In the genomic region with DNA sequence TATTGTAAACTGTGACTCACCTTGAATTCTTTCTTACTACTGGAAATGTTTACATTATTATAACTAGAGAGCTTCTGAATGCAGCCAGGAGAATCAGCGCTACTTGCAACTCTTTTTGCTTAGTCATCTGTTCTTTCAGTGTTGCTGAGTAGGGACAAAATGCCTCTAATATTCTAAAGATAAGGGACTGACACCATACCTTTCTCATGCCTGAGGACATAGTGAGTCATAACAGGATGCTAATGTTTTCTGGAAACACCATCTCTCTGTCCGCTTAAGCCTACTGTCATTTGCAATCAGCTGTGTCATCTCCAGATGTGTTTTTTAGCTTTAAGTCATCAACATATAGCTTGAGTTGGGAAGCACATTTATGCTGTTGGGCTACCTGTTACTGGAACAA, we compare ENCODE assay signal across 9 cellular contexts.
A peak's percentile ranks its signal among the peaks of the same experiment; 100 is the strongest.
DNase-seq lines count a peak whose midpoint lies in the region; ATAC-seq and TF ChIP-seq lines count a peak whose summit lies in the region.
"Had no signal": no experiment of that assay in that cellular context is flagged by ENCODE, and none has a peak within 500 bp of the region (broad histone marks: within the 10 kb centered on the region; RNA-seq: fewer than 3 reads in every experiment).

No MANE protein-coding gene starts in this region.

- in situ Hi-C loops in KBM-7 (cut with MboI; ENCODE audit: low pct_unique_long_range_greater_than_20kb, low sequenced_read_pairs) = no loop called here

- H3K36me3 Mint-ChIP-seq in chondrocyte (ENCODE audit: low read depth) (no peaks in the 10 kb centered on the region), Calu3 (ENCODE audit: insufficient read depth, unreplicated experiment) (no peaks in the 10 kb centered on the region)

- no peak overlapping the region for H3K4me3 ChIP-seq in cardiac fibroblast (replicated peaks in 1 of 2; ENCODE audit: low read depth in 2 of 2, low read length in 2 of 2)

- H3K27ac Mint-ChIP-seq in chondrocyte (ENCODE audit: unreplicated experiment) = no peak overlapping the region
- H3K27ac Mint-ChIP-seq in Calu3 (ENCODE audit: unreplicated experiment) = no peak overlapping the region

- H3K27me3 Mint-ChIP-seq in chondrocyte (ENCODE audit: low read depth) (peaks cover 8% of the 10 kb centered on the region), Calu3 (ENCODE audit: unreplicated experiment) (no peaks in the 10 kb centered on the region)

- CTCF ChIA-PET in Calu3 (lab: Charles Lee) = interaction anchor here (0.6 to 1.2 kb wide), 2 partner anchors 80 to 1207 kb away, joined by 3 to 4 read pairs; no protein-coding TSS in a partner anchor

- no peak for TF ChIP-seq CTCF in cardiac fibroblast (IDR thresholded peaks at IDR 0.05; ENCODE audit: low read depth, low read length)
- TF ChIP-seq CTCF in chondrocyte (IDR thresholded peaks at IDR 0.05) = no peak
- no peak for TF ChIP-seq CTCF in Calu3 (IDR thresholded peaks at IDR 0.05; ENCODE audit: unreplicated experiment)

- no TSS peak for BruUV-seq in Calu3 (replicated peaks; lab: Mats Ljungman, UMichigan)

- H3K9me3 Mint-ChIP-seq in chondrocyte (ENCODE audit: low read depth) = no peaks in the 10 kb centered on the region
- no peaks in the 10 kb centered on the region for H3K9me3 Mint-ChIP-seq in Calu3 (ENCODE audit: low read depth, unreplicated experiment)

- ATAC-seq in GM21423 (IDR thresholded peaks at IDR 0.05; ENCODE audit: unreplicated experiment) (peak; percentile 80), HG03342 (IDR thresholded peaks at IDR 0.05; ENCODE audit: unreplicated experiment) (peak; percentile 86)

- DNase-seq in GM04504 (ENCODE audit: low read depth) (peak; percentile 6), cardiac fibroblast (ENCODE audit: low read depth in 2 of 2) (peak; percentile 60 to 73), NCI-H2171 treated with DMSO at 0.1 percent for 48 hours (lab: John Stamatoyannopoulos, UW) (no peak), chondrocyte (ENCODE audit: low spot score) (no peak), KBM-7 (no peak), Calu3 (no peak)
- DNase-seq: NCI-H1694 treated with DMSO at 0.1 percent for 48 hours had no signal

- peaks cover 7% of the 10 kb centered on the region for H3K4me1 Mint-ChIP-seq in chondrocyte (ENCODE audit: low read depth)
- peaks cover 17% of the 10 kb centered on the region for H3K4me1 Mint-ChIP-seq in Calu3 (ENCODE audit: low read depth, unreplicated experiment)

- intact Hi-C loops in Calu3 (cut with micrococcal nuclease; ENCODE audit: unreplicated experiment) = no loop called here

- no peak overlapping the region for H3K4me3 Mint-ChIP-seq in chondrocyte (ENCODE audit: unreplicated experiment)
- H3K4me3 Mint-ChIP-seq in Calu3 (ENCODE audit: low read depth, unreplicated experiment) = no peak overlapping the region

Comparison
In these comparisons a context has a peak if more than half of its experiments do, and no peak if none do; other contexts are left out.
1. DNase-seq: peak in GM04504 (single experiment) and cardiac fibroblast (2 of 2); none in NCI-H2171 treated with DMSO at 0.1 percent for 48 hours (single experiment), chondrocyte (single experiment), KBM-7 (single experiment) and Calu3 (single experiment).